ENCODE assay signal across 8 cellular contexts in the genomic region with DNA sequence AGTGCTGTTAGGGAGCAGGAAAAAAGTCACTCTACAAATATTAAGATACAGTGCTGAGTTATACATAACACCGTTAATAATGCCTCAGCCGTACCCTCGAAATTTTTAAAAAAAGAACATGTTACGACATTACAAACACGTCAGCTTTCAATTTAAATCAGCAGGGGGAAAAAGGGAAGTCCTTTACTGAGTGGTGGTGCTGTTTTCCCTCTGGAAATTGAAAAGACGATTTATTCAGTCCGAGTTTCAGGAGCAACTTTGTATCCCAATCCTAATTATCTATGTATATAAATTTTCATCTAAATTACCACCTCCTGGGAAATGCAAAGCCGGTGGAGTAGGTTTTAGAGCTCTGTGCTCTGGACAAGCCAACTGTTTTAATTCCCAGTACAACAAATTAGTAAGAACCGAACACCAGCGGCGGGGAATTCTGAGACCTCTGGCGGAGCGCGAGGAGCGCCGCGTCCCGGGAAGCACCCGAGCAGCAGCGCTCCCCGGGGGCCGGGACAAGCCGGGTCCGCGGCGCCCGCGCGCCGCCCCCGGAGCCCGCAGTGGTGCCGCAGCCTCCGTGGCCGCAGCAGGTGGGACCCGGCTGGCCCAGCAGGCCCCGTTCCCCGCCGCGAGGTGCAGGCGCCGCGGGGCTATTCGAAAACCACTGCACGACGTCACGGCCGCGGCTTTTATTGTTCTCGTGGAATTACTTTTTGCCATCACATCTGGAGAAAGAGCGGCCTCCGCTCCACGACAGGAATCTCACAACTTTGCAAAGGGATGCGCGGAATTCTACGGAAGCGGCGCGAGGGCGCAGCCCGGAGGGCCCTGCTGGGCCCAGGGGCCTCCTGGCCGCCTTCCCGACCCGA. TPM values are rescaled to one million over a fixed set of nuclear protein-coding genes. Genes with fewer than 3 reads are reported as not detected.
DNase-seq lines count a peak whose midpoint lies in the region; ATAC-seq and TF ChIP-seq lines count a peak whose summit lies in the region.

No MANE protein-coding gene starts in this region.

- intact Hi-C loops in adrenal gland (cut with DNase I) = loop anchor here (5.0 to 10.0 kb wide), 6 partner anchors 108 to 1015 kb away; partner anchors contain the start of gene ABCC12 (in 2 of the 2)
- intact Hi-C loops in right cardiac atrium (cut with DNase I) = loop anchor here in 2 of 4 donors (5.0 to 10.0 kb wide), 4 partner anchors 108 to 1020 kb away; partner anchors contain the start of gene ABCC12 (in 1 of the 2)
- intact Hi-C loops in psoas muscle (cut with DNase I) = loop anchor here (2.0 to 5.0 kb wide), 2 partner anchors 1014 to 1020 kb away; no protein-coding TSS in a partner anchor

- H3K4me1 ChIP-seq in adrenal gland (replicated peaks in 1 of 2) (no peaks in the 10 kb centered on the region), right cardiac atrium (ENCODE audit: control insufficient read depth, insufficient read depth, low read length) (no peaks in the 10 kb centered on the region), psoas muscle (no peaks in the 10 kb centered on the region)

- no peak for TF ChIP-seq POLR2A in adrenal gland (IDR thresholded peaks at IDR 0.05)

- H3K9me3 ChIP-seq in adrenal gland (replicated peaks in 1 of 3) (no peaks in the 10 kb centered on the region), right cardiac atrium (ENCODE audit: control insufficient read depth, low read length) (no peaks in the 10 kb centered on the region), psoas muscle (no peaks in the 10 kb centered on the region)

- H3K27me3 ChIP-seq in adrenal gland (no peaks in the 10 kb centered on the region), right cardiac atrium (ENCODE audit: control insufficient read depth, insufficient read depth) (no peaks in the 10 kb centered on the region), psoas muscle (ENCODE audit: insufficient read depth in 3 of 3, low read length in 2 of 3) (no peaks in the 10 kb centered on the region)

- no peak for TF ChIP-seq CTCF in AG09309 (IDR thresholded peaks at IDR 0.05; ENCODE audit: control insufficient read depth, insufficient read depth, low read depth, low read length, missing control alignments)
- no peak for TF ChIP-seq CTCF in adrenal gland (IDR thresholded peaks at IDR 0.05)
- TF ChIP-seq CTCF in psoas muscle (IDR thresholded peaks at IDR 0.05) = no peak

- ATAC-seq in GM18909 (IDR thresholded peaks at IDR 0.05; ENCODE audit: poor library complexity, unreplicated experiment) (peak; percentile 14), HG03196 (IDR thresholded peaks at IDR 0.05; ENCODE audit: unreplicated experiment) (peak; percentile 13), right cardiac atrium (peak in 1 of 2 donors; percentile 43), psoas muscle (peak in 3 of 4 donors; percentile 32 to 62 (median 50))

- H3K27ac ChIP-seq in adrenal gland (peak overlapping the region in 4 of 5 donors; percentile 16 to 79 (median 67)), right cardiac atrium (ENCODE audit: low read length) (no peak overlapping the region), psoas muscle (peak overlapping the region; percentile 63)

- 0 to 1% (median 1%) methylated on average over 24 to 64 of the region's 64 CpGs for WGBS in adrenal gland, 4 donors
- 1% methylated on average over 64 of the region's 64 CpGs for WGBS in right cardiac atrium
- WGBS in psoas muscle, 3 donors = 0 to 1% (median 0%) methylated on average over 62 to 64 of the region's 64 CpGs

- H3K36me3 ChIP-seq in adrenal gland (replicated peaks in 1 of 2) = no peaks in the 10 kb centered on the region
- H3K36me3 ChIP-seq in psoas muscle (ENCODE audit: insufficient read depth in 1 of 2, low read depth in 1 of 2) = no peaks in the 10 kb centered on the region

- DNase-seq in AG09309 (ENCODE audit: low read depth) (no peak), RPMI7951 (ENCODE audit: low read depth) (peak; percentile 48), adrenal gland (peak; percentile 25 to 62 (median 37)), right cardiac atrium (peak in 2 of 3 donors; percentile 54 to 59), psoas muscle (peak; percentile 22 to 64), NCI-H1048 (lab: John Stamatoyannopoulos, UW) (no peak)

- H3K4me3 ChIP-seq in AG09309 (ENCODE audit: control insufficient read depth, low read depth, low read length) (peak overlapping the region; percentile 57), adrenal gland (peak overlapping the region in 2 of 4 donors; percentile 47 to 78), right cardiac atrium (ENCODE audit: low read length) (peak overlapping the region; percentile 77), psoas muscle (peak overlapping the region; percentile 74)

RNA-seq across cellular contexts. Expression of gene NETO2, which starts 1.0 kb away (rescaled TPM):
- 265 and 331 TPM in 2 replicates for total RNA-seq in RPMI7951 (2014; rRNA removed; shearing (Covaris generic))
- total RNA-seq in adrenal gland = 10 to 100 TPM in 4 of 8 donors, 1 to 10 TPM in 4; 1.9 to 13.1 (median 9.8) TPM
- polyA plus RNA-seq in adrenal gland = 10 to 100 TPM in 1 of 3 donors, 1 to 10 TPM in 2; 2.9 to 46.3 (median 6.3) TPM
- total RNA-seq in right cardiac atrium = 1 to 10 TPM in 3 of 4 donors, under 1 TPM in 1; 0.97 to 1.8 (median 1.4) TPM
- polyA plus RNA-seq in right cardiac atrium = 0.41 TPM
- total RNA-seq in psoas muscle = 1 to 10 TPM; 1.6 to 3.9 (median 3.2) TPM
- polyA plus RNA-seq in psoas muscle = 10 to 100 TPM in 2 of 3 donors, 1 to 10 TPM in 1; 4.6 to 30.5 (median 14.1) TPM

Comparison
In these comparisons a context has a peak if more than half of its experiments do, and no peak if none do; other contexts are left out.
1. DNase-seq: peak in RPMI7951 (single experiment), adrenal gland (7 of 7), right cardiac atrium (2 of 3) and psoas muscle (2 of 2); none in AG09309 (single experiment) and NCI-H1048 (single experiment).
2. RNA of gene NETO2, which starts 1.0 kb away (total RNA-seq): 265 to 331 TPM in RPMI7951; 1.9 to 13.1 TPM in adrenal gland, 1.6 to 3.9 TPM in psoas muscle and 0.97 to 1.8 TPM in right cardiac atrium; every median in the first group is over 10 times any median in the second.